1 cellular context compared by ENCODE assay signal in the genomic region with DNA sequence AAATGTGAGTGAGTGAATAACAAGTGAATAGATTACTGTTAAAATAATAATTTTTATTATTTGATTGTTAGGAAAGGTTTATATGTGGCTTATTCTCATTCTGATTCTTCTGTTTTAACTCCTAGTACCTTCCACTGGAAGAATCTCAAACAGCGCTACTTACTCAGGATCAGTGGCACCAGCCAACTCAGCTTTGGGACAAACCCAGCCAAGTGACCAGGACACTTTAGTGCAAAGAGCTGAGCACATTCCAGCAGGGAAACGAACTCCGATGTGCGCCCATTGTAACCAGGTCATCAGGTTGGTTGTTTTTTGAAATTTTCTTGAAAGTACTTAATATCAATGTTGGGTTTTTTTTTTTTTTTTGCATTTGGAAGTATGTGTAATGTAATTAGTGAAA.
TF ChIP-seq lines count a peak whose summit lies in the region.

No MANE protein-coding gene starts in this region.

TF ChIP-seq in HepG2, 621 proteins besides CTCF, POLR2A, EP300 and RAD21:
- TF ChIP-seq, protein P1, sequence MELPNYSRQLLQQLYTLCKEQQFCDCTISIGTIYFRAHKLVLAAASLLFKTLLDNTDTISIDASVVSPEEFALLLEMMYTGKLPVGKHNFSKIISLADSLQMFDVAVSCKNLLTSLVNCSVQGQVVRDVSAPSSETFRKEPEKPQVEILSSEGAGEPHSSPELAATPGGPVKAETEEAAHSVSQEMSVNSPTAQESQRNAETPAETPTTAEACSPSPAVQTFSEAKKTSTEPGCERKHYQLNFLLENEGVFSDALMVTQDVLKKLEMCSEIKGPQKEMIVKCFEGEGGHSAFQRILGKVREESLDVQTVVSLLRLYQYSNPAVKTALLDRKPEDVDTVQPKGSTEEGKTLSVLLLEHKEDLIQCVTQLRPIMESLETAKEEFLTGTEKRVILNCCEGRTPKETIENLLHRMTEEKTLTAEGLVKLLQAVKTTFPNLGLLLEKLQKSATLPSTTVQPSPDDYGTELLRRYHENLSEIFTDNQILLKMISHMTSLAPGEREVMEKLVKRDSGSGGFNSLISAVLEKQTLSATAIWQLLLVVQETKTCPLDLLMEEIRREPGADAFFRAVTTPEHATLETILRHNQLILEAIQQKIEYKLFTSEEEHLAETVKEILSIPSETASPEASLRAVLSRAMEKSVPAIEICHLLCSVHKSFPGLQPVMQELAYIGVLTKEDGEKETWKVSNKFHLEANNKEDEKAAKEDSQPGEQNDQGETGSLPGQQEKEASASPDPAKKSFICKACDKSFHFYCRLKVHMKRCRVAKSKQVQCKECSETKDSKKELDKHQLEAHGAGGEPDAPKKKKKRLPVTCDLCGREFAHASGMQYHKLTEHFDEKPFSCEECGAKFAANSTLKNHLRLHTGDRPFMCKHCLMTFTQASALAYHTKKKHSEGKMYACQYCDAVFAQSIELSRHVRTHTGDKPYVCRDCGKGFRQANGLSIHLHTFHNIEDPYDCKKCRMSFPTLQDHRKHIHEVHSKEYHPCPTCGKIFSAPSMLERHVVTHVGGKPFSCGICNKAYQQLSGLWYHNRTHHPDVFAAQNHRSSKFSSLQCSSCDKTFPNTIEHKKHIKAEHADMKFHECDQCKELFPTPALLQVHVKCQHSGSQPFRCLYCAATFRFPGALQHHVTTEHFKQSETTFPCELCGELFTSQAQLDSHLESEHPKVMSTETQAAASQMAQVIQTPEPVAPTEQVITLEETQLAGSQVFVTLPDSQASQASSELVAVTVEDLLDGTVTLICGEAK (IDR thresholded peaks at IDR 0.05) = no peak
- TF ChIP-seq, protein P1 (CRISPR knock-in tag; IDR thresholded peaks at IDR 0.05) = no peak
- TF ChIP-seq, protein P2, sequence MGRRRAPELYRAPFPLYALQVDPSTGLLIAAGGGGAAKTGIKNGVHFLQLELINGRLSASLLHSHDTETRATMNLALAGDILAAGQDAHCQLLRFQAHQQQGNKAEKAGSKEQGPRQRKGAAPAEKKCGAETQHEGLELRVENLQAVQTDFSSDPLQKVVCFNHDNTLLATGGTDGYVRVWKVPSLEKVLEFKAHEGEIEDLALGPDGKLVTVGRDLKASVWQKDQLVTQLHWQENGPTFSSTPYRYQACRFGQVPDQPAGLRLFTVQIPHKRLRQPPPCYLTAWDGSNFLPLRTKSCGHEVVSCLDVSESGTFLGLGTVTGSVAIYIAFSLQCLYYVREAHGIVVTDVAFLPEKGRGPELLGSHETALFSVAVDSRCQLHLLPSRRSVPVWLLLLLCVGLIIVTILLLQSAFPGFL (CRISPR knock-in tag; IDR thresholded peaks at IDR 0.05) = no peak
- TF ChIP-seq HNRNPH1 (optimal IDR thresholded peaks at IDR 0.05; ENCODE audit: low read depth, low read length) = no peak
- TF ChIP-seq, protein P3, sequence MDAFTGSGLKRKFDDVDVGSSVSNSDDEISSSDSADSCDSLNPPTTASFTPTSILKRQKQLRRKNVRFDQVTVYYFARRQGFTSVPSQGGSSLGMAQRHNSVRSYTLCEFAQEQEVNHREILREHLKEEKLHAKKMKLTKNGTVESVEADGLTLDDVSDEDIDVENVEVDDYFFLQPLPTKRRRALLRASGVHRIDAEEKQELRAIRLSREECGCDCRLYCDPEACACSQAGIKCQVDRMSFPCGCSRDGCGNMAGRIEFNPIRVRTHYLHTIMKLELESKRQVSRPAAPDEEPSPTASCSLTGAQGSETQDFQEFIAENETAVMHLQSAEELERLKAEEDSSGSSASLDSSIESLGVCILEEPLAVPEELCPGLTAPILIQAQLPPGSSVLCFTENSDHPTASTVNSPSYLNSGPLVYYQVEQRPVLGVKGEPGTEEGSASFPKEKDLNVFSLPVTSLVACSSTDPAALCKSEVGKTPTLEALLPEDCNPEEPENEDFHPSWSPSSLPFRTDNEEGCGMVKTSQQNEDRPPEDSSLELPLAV (CRISPR knock-in tag; conservative IDR thresholded peaks at IDR 0.05; ENCODE audit: low read depth) = no peak
- TF ChIP-seq, protein P4, sequence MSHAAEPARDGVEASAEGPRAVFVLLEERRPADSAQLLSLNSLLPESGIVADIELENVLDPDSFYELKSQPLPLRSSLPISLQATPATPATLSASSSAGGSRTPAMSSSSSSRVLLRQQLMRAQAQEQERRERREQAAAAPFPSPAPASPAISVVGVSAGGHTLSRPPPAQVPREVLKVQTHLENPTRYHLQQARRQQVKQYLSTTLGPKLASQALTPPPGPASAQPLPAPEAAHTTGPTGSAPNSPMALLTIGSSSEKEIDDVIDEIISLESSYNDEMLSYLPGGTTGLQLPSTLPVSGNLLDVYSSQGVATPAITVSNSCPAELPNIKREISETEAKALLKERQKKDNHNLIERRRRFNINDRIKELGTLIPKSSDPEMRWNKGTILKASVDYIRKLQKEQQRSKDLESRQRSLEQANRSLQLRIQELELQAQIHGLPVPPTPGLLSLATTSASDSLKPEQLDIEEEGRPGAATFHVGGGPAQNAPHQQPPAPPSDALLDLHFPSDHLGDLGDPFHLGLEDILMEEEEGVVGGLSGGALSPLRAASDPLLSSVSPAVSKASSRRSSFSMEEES (CRISPR knock-in tag; IDR thresholded peaks at IDR 0.05) = no peak
- TF ChIP-seq GZF1 (CRISPR knock-in tag; IDR thresholded peaks at IDR 0.05) = no peak
- TF ChIP-seq BRCA1 (CRISPR knock-in tag; IDR thresholded peaks at IDR 0.05) = no peak
- no peak for TF ChIP-seq CCAR2 (optimal IDR thresholded peaks at IDR 0.05; ENCODE audit: low read depth, low read length)
- no peak for TF ChIP-seq REXO4 (CRISPR knock-in tag; IDR thresholded peaks at IDR 0.05; ENCODE audit: borderline replicate concordance)
